8 cellular contexts compared by ENCODE assay signal in the genomic region with DNA sequence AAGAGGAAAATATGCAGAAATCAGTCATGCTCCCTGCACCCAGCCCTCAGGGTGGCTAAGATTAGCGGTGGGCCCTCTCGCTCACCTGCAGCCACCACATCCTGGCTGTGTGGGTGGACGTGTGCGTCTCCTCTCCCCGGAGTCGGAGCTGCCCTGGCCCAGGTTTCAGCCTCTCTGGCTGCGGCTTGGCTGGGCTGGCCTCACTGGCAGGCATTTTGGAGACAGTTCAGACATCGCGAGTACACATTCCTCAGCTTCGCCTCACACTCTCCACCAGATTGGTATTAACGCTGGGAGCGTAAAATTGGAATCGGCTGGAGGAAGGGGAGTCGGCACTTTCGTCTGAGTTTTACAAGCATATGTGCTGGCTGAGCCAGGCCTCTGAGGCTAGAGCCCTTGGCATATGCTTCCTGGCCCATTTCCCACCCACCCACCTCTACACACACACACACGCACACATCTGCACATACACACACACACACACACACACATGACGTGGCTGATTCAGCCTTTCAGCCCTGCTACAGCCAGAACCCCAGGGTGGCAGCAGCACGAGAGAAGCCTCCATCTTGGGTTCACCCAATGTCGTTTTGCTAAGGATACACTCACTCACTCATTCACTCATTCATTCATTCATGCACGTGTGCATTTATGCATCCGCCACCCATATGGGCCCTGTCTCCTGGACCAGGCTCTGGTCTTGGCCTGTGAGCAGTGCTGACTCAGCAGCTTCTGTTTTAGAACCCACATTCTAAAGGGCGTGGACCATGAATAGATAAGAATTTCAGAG. TPM values are rescaled to one million over a fixed set of nuclear protein-coding genes. Genes with fewer than 3 reads are reported as not detected.
DNase-seq lines count a peak whose midpoint lies in the region; ATAC-seq and TF ChIP-seq lines count a peak whose summit lies in the region.

No MANE protein-coding gene starts in this region.

- DNase-seq in OCI-LY7 (ENCODE audit: low spot score) (peak; percentile 86), fibroblast of peridontal ligament (ENCODE audit: extremely low read depth) (peak; percentile 83), tibial artery (peak; percentile 36 to 85), NCI-H1417 treated with DMSO at 0.1 percent for 48 hours (lab: John Stamatoyannopoulos, UW) (no peak), hippocampal formation (lab: John Stamatoyannopoulos, UW) (no peak)

- peak overlapping the region; percentile 44; the same call in 1 of the 2 replicates for H3K9ac ChIP-seq in BLaER1

- H3K27me3 ChIP-seq in BLaER1 (no peaks in the 10 kb centered on the region), tibial artery (no peaks in the 10 kb centered on the region)

- H3K27ac ChIP-seq in BLaER1 (peak overlapping the region; percentile 53), OCI-LY7 (ENCODE audit: low read depth, low read length, poor library complexity, severe bottlenecking) (peak overlapping the region; percentile 85), tibial artery (peak overlapping the region; percentile 68 to 69)

- H3K79me2 ChIP-seq in OCI-LY7 (ENCODE audit: insufficient read depth, low read depth, low read length), result peaks cover 20% of the 10 kb centered on the region; the same call in 1 of the 2 replicates

- H4K20me1 ChIP-seq in BLaER1, result no peaks in the 10 kb centered on the region; the same call in 1 of the 2 replicates
- H4K20me1 ChIP-seq in OCI-LY7 (ENCODE audit: insufficient read depth, low read length), result no peaks in the 10 kb centered on the region

- H3K4me2 ChIP-seq in BLaER1 (peak overlapping the region; percentile 59), OCI-LY7 (ENCODE audit: low read length) (peak overlapping the region; percentile 69)

- TF ChIP-seq CTCF in OCI-LY7 (conservative IDR thresholded peaks at IDR 0.05; ENCODE audit: low read length) (no peak), tibial artery (IDR thresholded peaks at IDR 0.05) (no peak)

- H3K4me3 ChIP-seq in BLaER1 (no peak overlapping the region), OCI-LY7 (ENCODE audit: low read depth, low read length, poor library complexity, severe bottlenecking) (peak overlapping the region; percentile 42), tibial artery (peak overlapping the region; percentile 1 to 21)

- no peak overlapping the region for H2AFZ ChIP-seq in OCI-LY7 (ENCODE audit: low read length)

- intact Hi-C loops in OCI-LY7 (cut with micrococcal nuclease; ENCODE audit: unreplicated experiment) (loop anchor here (1.0 kb wide), 1 partner anchor 19 kb away; no protein-coding TSS in a partner anchor), tibial artery (cut with DNase I; ENCODE audit: low total_unique reads) (no loop called here)

- POLR2A ChIA-PET in OCI-LY7 (lab: Charles Lee), result interaction anchor here (0.8 to 1.2 kb wide), 2 partner anchors 11 to 21 kb away, joined by 4 read pairs; no protein-coding TSS in a partner anchor

- no peaks in the 10 kb centered on the region for H3K9me2 ChIP-seq in OCI-LY7 (ENCODE audit: insufficient read depth, low read length)

- H3K9me3 ChIP-seq in BLaER1 (no peaks in the 10 kb centered on the region), OCI-LY7 (ENCODE audit: low read length) (no peaks in the 10 kb centered on the region), tibial artery (no peaks in the 10 kb centered on the region)

- ATAC-seq in GM21528 (IDR thresholded peaks at IDR 0.05; ENCODE audit: low FRiP score, unreplicated experiment) (peak; percentile 71), GM18520 (IDR thresholded peaks at IDR 0.05; ENCODE audit: unreplicated experiment) (no peak)

- CTCF ChIA-PET in OCI-LY7 (lab: Charles Lee; ENCODE audit: unreplicated experiment), result interaction anchor here (0.6 to 0.7 kb wide), 2 partner anchors 47 kb away, joined by 3 read pairs; no protein-coding TSS in a partner anchor

- H3K36me3 ChIP-seq in BLaER1 (peaks cover 100% of the 10 kb centered on the region), OCI-LY7 (ENCODE audit: insufficient read depth, low read length) (peaks cover 88% of the 10 kb centered on the region), tibial artery (peaks cover 0 to under 1% (median 0%) of the 10 kb centered on the region in 3 donors)

- BruUV-seq in OCI-LY7 (replicated peaks; lab: Mats Ljungman, UMichigan), result no TSS peak

- H3K4me1 ChIP-seq in BLaER1, result peaks cover 35% of the 10 kb centered on the region
- peaks cover 35% of the 10 kb centered on the region for H3K4me1 ChIP-seq in OCI-LY7 (ENCODE audit: insufficient read depth, low read length, poor library complexity, severe bottlenecking)
- peaks cover 0 to 19% (median 16%) of the 10 kb centered on the region in 4 donors for H3K4me1 ChIP-seq in tibial artery

RNA-seq across cellular contexts. Expression of gene BCAS4, which starts 42.9 kb away (rescaled TPM):
- total RNA-seq in OCI-LY7 (2014; rRNA removed; shearing (Covaris generic)), result 128 and 181 TPM in 2 replicates
- 166 and 173 TPM in 2 replicates for total RNA-seq in OCI-LY7 (2022)

Comparison
In these comparisons a context has a peak if more than half of its experiments do, and no peak if none do; other contexts are left out.
1. DNase-seq: peak in OCI-LY7 (single experiment), fibroblast of peridontal ligament (single experiment) and tibial artery (2 of 2); none in NCI-H1417 treated with DMSO at 0.1 percent for 48 hours (single experiment) and hippocampal formation (0 of 2).
2. Peak in every context shown above with its lines, with median percentiles within 50 percentile points of each other: H3K27ac ChIP-seq.